In the genomic region with DNA sequence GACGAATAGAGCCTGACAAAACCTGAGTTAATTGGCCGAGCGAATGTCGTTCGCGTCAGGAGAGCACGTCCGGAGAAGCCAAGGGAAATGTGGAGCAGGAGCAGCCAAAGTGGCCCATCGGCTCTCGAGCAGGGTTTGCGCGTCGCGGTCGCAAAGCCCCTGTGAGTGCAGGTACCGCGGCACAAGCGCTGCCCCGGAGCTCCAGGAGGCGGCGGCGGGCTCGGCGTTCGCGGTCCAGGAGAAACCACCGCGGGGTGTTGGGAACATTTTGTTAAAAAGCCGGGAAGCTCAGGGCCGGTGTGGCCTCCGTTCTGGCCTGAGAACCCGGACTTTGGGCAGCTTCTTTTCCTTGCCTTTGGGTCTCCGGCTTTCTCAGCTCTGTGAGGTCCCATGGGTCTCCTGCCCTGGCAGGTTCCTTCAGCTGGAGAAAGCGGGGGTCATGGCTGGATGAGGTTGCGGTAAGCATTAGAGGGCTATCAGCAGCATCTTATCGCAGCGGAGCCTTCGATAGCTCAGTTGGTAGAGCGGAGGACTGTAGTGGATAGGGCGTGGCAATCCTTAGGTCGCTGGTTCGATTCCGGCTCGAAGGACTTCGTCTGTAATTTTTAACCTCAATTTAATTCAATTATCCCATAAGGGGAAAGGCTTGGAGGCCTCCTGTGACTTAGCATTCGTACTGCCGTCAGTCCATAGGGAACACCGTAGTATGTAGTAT, we compare ENCODE assay signal across 8 cellular contexts. TPM values are rescaled to one million over a fixed set of nuclear protein-coding genes. Genes with fewer than 3 reads are reported as not detected.
DNase-seq lines count a peak whose midpoint lies in the region; TF ChIP-seq lines count a peak whose summit lies in the region.

No MANE protein-coding gene starts in this region.

- H3K4me1 ChIP-seq in HAP-1: peaks cover 14% of the 10 kb centered on the region
- peaks cover 21 to 26% of the 10 kb centered on the region in 2 experiments for H3K4me1 ChIP-seq in neutrophil (ENCODE audit: control insufficient read depth in 1 of 2, insufficient read depth in 1 of 2, low read depth in 1 of 2, low read length in 1 of 2)

- no peak overlapping the region for H3K27ac ChIP-seq in neutrophil
- H3K27ac ChIP-seq in substantia nigra (ENCODE audit: low read depth, low read length, poor library complexity, severe bottlenecking): peak overlapping the region; percentile 95

- H3K27me3 ChIP-seq in HAP-1 (ENCODE audit: low read depth): no peaks in the 10 kb centered on the region
- H3K27me3 ChIP-seq in MG63: no peaks in the 10 kb centered on the region
- H3K27me3 ChIP-seq in neutrophil: peaks cover 7% of the 10 kb centered on the region

- peak overlapping the region; percentile 53 for H3K4me3 ChIP-seq in HAP-1
- peak overlapping the region; percentile 81 for H3K4me3 ChIP-seq in MG63
- H3K4me3 ChIP-seq in neutrophil (ENCODE audit: low read depth in 1 of 2, low read length in 1 of 2): peak overlapping the region; percentile 79 to 92

- H3K9me3 ChIP-seq in HAP-1 (peaks cover 4% of the 10 kb centered on the region; the same call in 1 of the 2 replicates), MG63 (no peaks in the 10 kb centered on the region), neutrophil (no peaks in the 10 kb centered on the region)

- in situ Hi-C loops in HAP-1 (cut with MboI; ENCODE audit: low sequenced_read_pairs): no loop called here

- peak; percentile 87 for DNase-seq in GDM1 (lab: John Stamatoyannopoulos, UW)
- peak; percentile 91 to 96 for DNase-seq in HAP-1 (ENCODE audit: low spot score in 2 of 2)
- DNase-seq in MG63: peak; percentile 76
- DNase-seq in SIG-M5 (lab: John Stamatoyannopoulos, UW): peak; percentile 78
- peak; percentile 90 for DNase-seq in activated gamma-delta T cell treated with anti-CD3 and anti-CD28 coated beads, Interleukin-2, amount 50 U/mL, for 16 hours (ENCODE audit: low read depth)
- DNase-seq in foreskin melanocyte: peak; percentile 94
- DNase-seq in substantia nigra (lab: John Stamatoyannopoulos, UW): peak; percentile 48 to 95 (median 86)

- TF ChIP-seq CTCF in neutrophil (IDR thresholded peaks at IDR 0.05): peak; percentile 30

- peaks cover 11% of the 10 kb centered on the region for H3K36me3 ChIP-seq in HAP-1 (replicated peaks)
- peaks cover 11% of the 10 kb centered on the region for H3K36me3 ChIP-seq in MG63
- peaks cover 16% of the 10 kb centered on the region for H3K36me3 ChIP-seq in neutrophil

RNA-seq across cellular contexts. Expression of a gene that starts 1.0 kb away (rescaled TPM):
- total RNA-seq in MG63 (2014; rRNA removed; shearing (Covaris generic); ENCODE audit: low replicate concordance): 19.0 and 26.0 TPM in 2 replicates

RNA-seq across cellular contexts. Expression of a gene that starts 17.7 kb away (rescaled TPM):
- 35.7 and 47.2 TPM in 2 replicates for total RNA-seq in MG63 (2014; rRNA removed; shearing (Covaris generic); ENCODE audit: low replicate concordance)

RNA-seq across cellular contexts. Expression of a gene that starts 21.0 kb away (rescaled TPM):
- 260 and 483 TPM in 2 replicates for total RNA-seq in MG63 (2014; rRNA removed; shearing (Covaris generic); ENCODE audit: low replicate concordance)

RNA-seq across cellular contexts. Expression of a gene that starts 28.0 kb away (rescaled TPM):
- 91.6 and 144 TPM in 2 replicates for total RNA-seq in MG63 (2014; rRNA removed; shearing (Covaris generic); ENCODE audit: low replicate concordance)

RNA-seq across cellular contexts. Expression of a gene that starts 36.1 kb away (rescaled TPM):
- 1.8 and 5.0 TPM in 2 replicates for total RNA-seq in MG63 (2014; rRNA removed; shearing (Covaris generic); ENCODE audit: low replicate concordance)
